8 cellular contexts compared by ENCODE assay signal in genomic region chr1:15523922-15524282, GRCh38. TPM values are rescaled to one million over a fixed set of nuclear protein-coding genes. Genes with fewer than 3 reads are reported as not detected.
DNase-seq lines count a peak whose midpoint lies in the region; ATAC-seq, FAIRE-seq and TF ChIP-seq lines count a peak whose summit lies in the region.

Gene CASP9, minus strand, starts transcription at chr1:15524215. Its CDS starts 15 bp downstream, at chr1:15524200.

- TF ChIP-seq POLR2A in H54 (IDR thresholded peaks at IDR 0.05; ENCODE audit: low read depth, low read length) = peak; percentile 45; the same call in 1 of the 2 replicates

- H3K4me1 Mint-ChIP-seq in activated CD8-positive, alpha-beta T cell treated with anti-CD3 and anti-CD28 coated beads, Interleukin-2, amount 10 ng/mL, durations not matched to agents 7 days and 5 days (ENCODE audit: low read depth) = peaks cover 50% of the 10 kb centered on the region

- no peaks in the 10 kb centered on the region for H3K27me3 ChIP-seq in left ventricle myocardium inferior (ENCODE audit: low read depth)

- POLR2A ChIA-PET in activated CD8-positive, alpha-beta T cell treated with anti-CD3 and anti-CD28 coated beads, Interleukin-2, amount 10 ng/mL, durations not matched to agents 7 days and 5 days (lab: Charles Lee) = interaction anchor here (0.7 to 1.3 kb wide), 2 partner anchors 9 to 115 kb away, joined by 6 to 8 read pairs; no protein-coding TSS in a partner anchor

- H3K36me3 ChIP-seq in left ventricle myocardium inferior = no peaks in the 10 kb centered on the region

- TF ChIP-seq CTCF in left ventricle myocardium inferior (IDR thresholded peaks at IDR 0.05; ENCODE audit: borderline replicate concordance) = peak; percentile 23

- peak; percentile 28 for DNase-seq in 8988T
- peak; percentile 78 for DNase-seq in H54 (ENCODE audit: insufficient read length, low spot score)
- DNase-seq in activated CD8-positive, alpha-beta T cell treated with anti-CD3 and anti-CD28 coated beads, Interleukin-2, amount 10 ng/mL, durations not matched to agents 7 days and 5 days = no peak
- no peak for DNase-seq in left ventricle myocardium inferior
- no peak for DNase-seq in amygdala (lab: John Stamatoyannopoulos, UW)

- CTCF ChIA-PET in activated CD8-positive, alpha-beta T cell treated with anti-CD3 and anti-CD28 coated beads, Interleukin-2, amount 10 ng/mL, durations not matched to agents 7 days and 5 days (lab: Charles Lee) = interaction anchor here (0.6 to 1.2 kb wide), 2 partner anchors 9 to 395 kb away, joined by 3 to 10 read pairs; no protein-coding TSS in a partner anchor

- no peaks in the 10 kb centered on the region for H3K9me3 ChIP-seq in left ventricle myocardium inferior (replicated peaks)

- H3K4me3 Mint-ChIP-seq in activated CD8-positive, alpha-beta T cell treated with anti-CD3 and anti-CD28 coated beads, Interleukin-2, amount 10 ng/mL, durations not matched to agents 7 days and 5 days = peak within 1 kb of the TSS; percentile 82

- no peaks in the 10 kb centered on the region for H3K36me3 Mint-ChIP-seq in activated CD8-positive, alpha-beta T cell treated with anti-CD3 and anti-CD28 coated beads, Interleukin-2, amount 10 ng/mL, durations not matched to agents 7 days and 5 days (ENCODE audit: low read depth)

- peaks cover 49% of the 10 kb centered on the region for H3K4me1 ChIP-seq in left ventricle myocardium inferior

- peak within 1 kb of the TSS; percentile 93 for H3K4me3 ChIP-seq in left ventricle myocardium inferior
- H3K4me3 ChIP-seq in skin epidermis = peak within 1 kb of the TSS; percentile 43 to 72 (median 67)

- peak within 1 kb of the TSS; percentile 98 for H3K27ac ChIP-seq in left ventricle myocardium inferior (replicated peaks)
- H3K27ac ChIP-seq in skin epidermis = peak within 1 kb of the TSS; percentile 70 to 99 (median 95)

- intact Hi-C loops in left ventricle myocardium inferior (cut with micrococcal nuclease) = no loop called here

- FAIRE-seq in H54 (lab: Jason Lieb, UNC) = no peak

- ATAC-seq in activated CD8-positive, alpha-beta T cell treated with anti-CD3 and anti-CD28 coated beads, Interleukin-2, amount 10 ng/mL, durations not matched to agents 7 days and 5 days = no peak
- ATAC-seq in GM18909 (IDR thresholded peaks at IDR 0.05; ENCODE audit: poor library complexity, unreplicated experiment) (no peak), HG02852 (IDR thresholded peaks at IDR 0.05; ENCODE audit: unreplicated experiment) (no peak)

- peak within 1 kb of the TSS; percentile 100 for H3K27ac Mint-ChIP-seq in activated CD8-positive, alpha-beta T cell treated with anti-CD3 and anti-CD28 coated beads, Interleukin-2, amount 10 ng/mL, durations not matched to agents 7 days and 5 days

- no peaks in the 10 kb centered on the region for H3K27me3 Mint-ChIP-seq in activated CD8-positive, alpha-beta T cell treated with anti-CD3 and anti-CD28 coated beads, Interleukin-2, amount 10 ng/mL, durations not matched to agents 7 days and 5 days (ENCODE audit: low read depth)

- no peaks in the 10 kb centered on the region for H3K9me3 Mint-ChIP-seq in activated CD8-positive, alpha-beta T cell treated with anti-CD3 and anti-CD28 coated beads, Interleukin-2, amount 10 ng/mL, durations not matched to agents 7 days and 5 days (ENCODE audit: insufficient read depth)

RNA-seq across cellular contexts. Expression of gene CASP9, which starts in this region (rescaled TPM):
- 10 to 100 TPM; 10.3 to 10.7 TPM for total RNA-seq in activated CD8-positive, alpha-beta T cell treated with anti-CD3 and anti-CD28 coated beads, Interleukin-2, amount 10 ng/mL, durations not matched to agents 7 days and 5 days
- total RNA-seq in left ventricle myocardium inferior = 14.1 TPM

Comparison
In these comparisons a context has a peak if more than half of its experiments do, and no peak if none do; other contexts are left out.
1. DNase-seq: peak in 8988T (single experiment) and H54 (single experiment); none in activated CD8-positive, alpha-beta T cell treated with anti-CD3 and anti-CD28 coated beads, Interleukin-2, amount 10 ng/mL, durations not matched to agents 7 days and 5 days (single experiment), left ventricle myocardium inferior (single experiment) and amygdala (0 of 56).